8 cellular contexts compared by ENCODE assay signal in genomic region chr19:43668406-43669158, GRCh38. TPM values are rescaled to one million over a fixed set of nuclear protein-coding genes. Genes with fewer than 3 reads are reported as not detected.
DNase-seq lines count a peak whose midpoint lies in the region; ATAC-seq and TF ChIP-seq lines count a peak whose summit lies in the region.

No MANE protein-coding gene starts in this region.

- H2AFZ ChIP-seq in DND-41 (ENCODE audit: low read depth, low read length) (peak overlapping the region; percentile 93), GM23248 (peak overlapping the region; percentile 83), Karpas-422 (ENCODE audit: low read length) (no peak overlapping the region)

- H3K4me1 ChIP-seq in DND-41 (ENCODE audit: insufficient read depth, low read length), result peaks cover 50% of the 10 kb centered on the region
- peaks cover 16% of the 10 kb centered on the region for H3K4me1 ChIP-seq in GM23248 (ENCODE audit: insufficient read depth)
- H3K4me1 ChIP-seq in Karpas-422 (ENCODE audit: low read length), result no peaks in the 10 kb centered on the region
- H3K4me1 ChIP-seq in RWPE2 (ENCODE audit: insufficient read depth, poor library complexity, severe bottlenecking), result no peaks in the 10 kb centered on the region

- H3K4me3 ChIP-seq in DND-41 (ENCODE audit: low read depth in 1 of 2, low read length in 2 of 2) (peak overlapping the region; percentile 68 to 85), GM23248 (peak overlapping the region; percentile 90), Karpas-422 (ENCODE audit: low read length) (no peak overlapping the region), RWPE2 (ENCODE audit: severe bottlenecking) (peak overlapping the region; percentile 43)

- peak overlapping the region; percentile 75 for H3K9ac ChIP-seq in DND-41 (ENCODE audit: low read depth, low read length)
- H3K9ac ChIP-seq in GM23248, result peak overlapping the region; percentile 91
- H3K9ac ChIP-seq in Karpas-422 (ENCODE audit: low read length), result no peak overlapping the region

- peak; percentile 86 for ATAC-seq in DND-41 (ENCODE audit: insufficient read depth, low read depth)
- peak; percentile 93 for ATAC-seq in RWPE2 (ENCODE audit: low read depth)

- H3K36me3 ChIP-seq in DND-41 (ENCODE audit: insufficient read depth, low read length), result peaks cover 12% of the 10 kb centered on the region
- peaks cover 36% of the 10 kb centered on the region for H3K36me3 ChIP-seq in GM23248 (ENCODE audit: low read depth)
- H3K36me3 ChIP-seq in Karpas-422 (ENCODE audit: insufficient read depth, low read length), result no peaks in the 10 kb centered on the region
- peaks cover 38% of the 10 kb centered on the region for H3K36me3 ChIP-seq in RWPE2 (ENCODE audit: low read depth)

- TF ChIP-seq CTCF in DND-41 (IDR thresholded peaks at IDR 0.05; ENCODE audit: borderline replicate concordance, extremely low read depth, low read length, poor library complexity, severe bottlenecking) (no peak), RWPE2 (IDR thresholded peaks at IDR 0.05; ENCODE audit: poor library complexity, severe bottlenecking) (no peak), nephron progenitor cell (IDR thresholded peaks at IDR 0.05) (no peak)

- H3K9me2 ChIP-seq in GM23248 (ENCODE audit: insufficient read depth) (no peaks in the 10 kb centered on the region), Karpas-422 (replicated peaks; ENCODE audit: insufficient read depth, low read length) (no peaks in the 10 kb centered on the region)

- H3K27me3 Mint-ChIP-seq in nephron progenitor cell (ENCODE audit: low read depth, poor library complexity), result peaks cover 53% of the 10 kb centered on the region
- H3K27me3 Mint-ChIP-seq in stimulated activated naive CD8-positive, alpha-beta T cell treated with anti-CD3 and anti-CD28 coated beads, Interleukin-15, Interleukin-2, amounts not matched to agents 100 ng/mL and 50 ng/mL, for 24 hours, result no peaks in the 10 kb centered on the region

- peak overlapping the region; percentile 92 for H3K4me3 Mint-ChIP-seq in nephron progenitor cell
- H3K4me3 Mint-ChIP-seq in stimulated activated naive CD8-positive, alpha-beta T cell treated with anti-CD3 and anti-CD28 coated beads, Interleukin-15, Interleukin-2, amounts not matched to agents 100 ng/mL and 50 ng/mL, for 24 hours, result peak overlapping the region; percentile 88

- H4K20me1 ChIP-seq in DND-41 (ENCODE audit: insufficient read depth, low read length) (no peaks in the 10 kb centered on the region), GM23248 (ENCODE audit: insufficient read depth) (peaks cover 5% of the 10 kb centered on the region; the same call in 1 of the 2 replicates), Karpas-422 (ENCODE audit: insufficient read depth, low read depth, low read length) (no peaks in the 10 kb centered on the region)

- H3K9me3 Mint-ChIP-seq in nephron progenitor cell, result peaks cover 7% of the 10 kb centered on the region
- no peaks in the 10 kb centered on the region for H3K9me3 Mint-ChIP-seq in stimulated activated naive CD8-positive, alpha-beta T cell treated with anti-CD3 and anti-CD28 coated beads, Interleukin-15, Interleukin-2, amounts not matched to agents 100 ng/mL and 50 ng/mL, for 24 hours

- DNase-seq in DND-41 (peak; percentile 99), GM23248 (peak; percentile 99), Karpas-422 (peak; percentile 96), RWPE2 (ENCODE audit: low spot score) (peak; percentile 97), activated gamma-delta T cell (lab: John Stamatoyannopoulos, UW) (peak; percentile 58), fibroblast of the conjunctiva (ENCODE audit: low read depth) (peak; percentile 100), nephron progenitor cell (peak; percentile 99)

- peak overlapping the region; percentile 99 for H3K4me2 ChIP-seq in DND-41 (ENCODE audit: insufficient read depth, low read length)
- H3K4me2 ChIP-seq in GM23248 (ENCODE audit: unreplicated experiment), result peak overlapping the region; percentile 93
- H3K4me2 ChIP-seq in Karpas-422 (ENCODE audit: low read depth, low read length, poor library complexity, severe bottlenecking), result no peak overlapping the region

- peaks cover 8% of the 10 kb centered on the region for H3F3A ChIP-seq in GM23248 (ENCODE audit: insufficient read depth)

- no peaks in the 10 kb centered on the region for H3K9me3 ChIP-seq in DND-41 (ENCODE audit: insufficient read depth, low read length, severe bottlenecking)
- H3K9me3 ChIP-seq in GM23248 (ENCODE audit: low read depth), result no peaks in the 10 kb centered on the region
- no peaks in the 10 kb centered on the region for H3K9me3 ChIP-seq in Karpas-422 (ENCODE audit: low read length)
- H3K9me3 ChIP-seq in RWPE2 (ENCODE audit: severe bottlenecking), result no peaks in the 10 kb centered on the region

- H3K36me3 Mint-ChIP-seq in nephron progenitor cell (ENCODE audit: low read depth), result peaks cover 31% of the 10 kb centered on the region
- peaks cover 24% of the 10 kb centered on the region for H3K36me3 Mint-ChIP-seq in stimulated activated naive CD8-positive, alpha-beta T cell treated with anti-CD3 and anti-CD28 coated beads, Interleukin-15, Interleukin-2, amounts not matched to agents 100 ng/mL and 50 ng/mL, for 24 hours (ENCODE audit: low read depth)

- WGBS in GM23248 (ENCODE audit: low coverage in 1 of 2, low lambda C conversion rate in 2 of 2, missing lambda C conversion rate in 2 of 2), 2 experiments, result 1 to 3% methylated on average over 21 to 47 of the region's 47 CpGs

- in situ Hi-C loops in GM23248 (cut with MboI), result no loop called here

- peaks cover 23% of the 10 kb centered on the region for H3K4me1 Mint-ChIP-seq in nephron progenitor cell
- H3K4me1 Mint-ChIP-seq in stimulated activated naive CD8-positive, alpha-beta T cell treated with anti-CD3 and anti-CD28 coated beads, Interleukin-15, Interleukin-2, amounts not matched to agents 100 ng/mL and 50 ng/mL, for 24 hours (ENCODE audit: low read depth), result peaks cover 50% of the 10 kb centered on the region

- H3K27me3 ChIP-seq in DND-41 (ENCODE audit: insufficient read depth, low read length, poor library complexity), result peaks cover 14% of the 10 kb centered on the region
- H3K27me3 ChIP-seq in GM23248 (replicated peaks; ENCODE audit: insufficient read depth), result no peaks in the 10 kb centered on the region
- no peaks in the 10 kb centered on the region for H3K27me3 ChIP-seq in Karpas-422 (ENCODE audit: low read length)
- H3K27me3 ChIP-seq in RWPE2 (ENCODE audit: insufficient read depth, poor library complexity, severe bottlenecking), result no peaks in the 10 kb centered on the region

- H3K27ac ChIP-seq in DND-41 (ENCODE audit: low read length), result peak overlapping the region; percentile 63
- H3K27ac ChIP-seq in GM23248, result peak overlapping the region; percentile 88
- no peak overlapping the region for H3K27ac ChIP-seq in Karpas-422 (ENCODE audit: low read length)
- peak overlapping the region; percentile 76 for H3K27ac ChIP-seq in RWPE2 (ENCODE audit: poor library complexity, severe bottlenecking)

- no peak overlapping the region for H3K27ac Mint-ChIP-seq in nephron progenitor cell
- H3K27ac Mint-ChIP-seq in stimulated activated naive CD8-positive, alpha-beta T cell treated with anti-CD3 and anti-CD28 coated beads, Interleukin-15, Interleukin-2, amounts not matched to agents 100 ng/mL and 50 ng/mL, for 24 hours, result peak overlapping the region; percentile 49

- H3K79me2 ChIP-seq in DND-41 (ENCODE audit: insufficient read depth, low read length) (no peaks in the 10 kb centered on the region; the same call in 1 of the 2 replicates), GM23248 (ENCODE audit: insufficient read depth) (peaks cover 45% of the 10 kb centered on the region), Karpas-422 (ENCODE audit: low read length) (no peaks in the 10 kb centered on the region)

RNA-seq across cellular contexts. Expression of gene PLAUR, which starts 1.4 kb away (rescaled TPM):
- 100 and 118 TPM in 2 replicates for total RNA-seq in GM23248 (2014; rRNA removed; shearing (Covaris generic))
- 125 and 139 TPM in 2 replicates for polyA plus RNA-seq in GM23248 (2016; fragmentation: Nextera tagmentation; extraction: Ambion mirVana)
- total RNA-seq in Karpas-422 (2014; rRNA removed; shearing (Covaris generic); ENCODE audit: low replicate concordance), result not detected in 2 replicates

RNA-seq across cellular contexts. Expression of gene CADM4, which starts 28.9 kb away (rescaled TPM):
- 1.0 and 1.7 TPM in 2 replicates for total RNA-seq in GM23248 (2014; rRNA removed; shearing (Covaris generic))
- polyA plus RNA-seq in GM23248 (2016; fragmentation: Nextera tagmentation; extraction: Ambion mirVana), result 0.14 and 0.27 TPM in 2 replicates
- not detected in 2 replicates for total RNA-seq in Karpas-422 (2014; rRNA removed; shearing (Covaris generic); ENCODE audit: low replicate concordance)

RNA-seq across cellular contexts. Expression of gene IRGC, which starts 47.3 kb away (rescaled TPM):
- total RNA-seq in GM23248 (2014; rRNA removed; shearing (Covaris generic)), result not detected in 2 replicates
- polyA plus RNA-seq in GM23248 (2016; fragmentation: Nextera tagmentation; extraction: Ambion mirVana), result not detected in 2 replicates
- total RNA-seq in Karpas-422 (2014; rRNA removed; shearing (Covaris generic); ENCODE audit: low replicate concordance), result not detected in 2 replicates

RNA-seq across cellular contexts. Expression of gene ZNF428, which starts 49.2 kb away (rescaled TPM):
- total RNA-seq in GM23248 (2014; rRNA removed; shearing (Covaris generic)), result 24.0 and 36.0 TPM in 2 replicates
- polyA plus RNA-seq in GM23248 (2016; fragmentation: Nextera tagmentation; extraction: Ambion mirVana), result 25.6 and 29.7 TPM in 2 replicates
- total RNA-seq in Karpas-422 (2014; rRNA removed; shearing (Covaris generic); ENCODE audit: low replicate concordance), result 37.9 and 94.7 TPM in 2 replicates

RNA-seq across cellular contexts. Expression of gene SRRM5, which starts 56.7 kb away (rescaled TPM):
- not detected in 2 replicates for total RNA-seq in GM23248 (2014; rRNA removed; shearing (Covaris generic))
- not detected in 2 replicates for polyA plus RNA-seq in GM23248 (2016; fragmentation: Nextera tagmentation; extraction: Ambion mirVana)
- not detected in 2 replicates for total RNA-seq in Karpas-422 (2014; rRNA removed; shearing (Covaris generic); ENCODE audit: low replicate concordance)

Comparison
In these comparisons a context has a peak if more than half of its experiments do, and no peak if none do; other contexts are left out.
1. RNA of gene PLAUR, which starts 1.4 kb away (total RNA-seq): 100 to 118 TPM in GM23248; not detected in Karpas-422; every median in the first group is over 100 times any median in the second.
2. Peak in every context shown above with its lines, with median percentiles within 50 percentile points of each other: DNase-seq.